ENCODE assay signal across 14 cellular contexts in genomic region chr12:46743471-46743870, GRCh38.
DNase-seq lines count a peak whose midpoint lies in the region; ATAC-seq and TF ChIP-seq lines count a peak whose summit lies in the region.
"Had no signal": no experiment of that assay in that cellular context is flagged by ENCODE, and none has a peak within 500 bp of the region (broad histone marks: within the 10 kb centered on the region; RNA-seq: fewer than 3 reads in every experiment).

No MANE protein-coding gene starts in this region.

- H3K4me3 ChIP-seq in AG10803 (ENCODE audit: low read length), result no peak overlapping the region
- no peak overlapping the region for H3K4me3 ChIP-seq in adipocyte (ENCODE audit: low read length)
- H3K4me3 ChIP-seq in breast epithelium, result no peak overlapping the region
- H3K4me3 ChIP-seq: BLaER1, GM23248 had no signal

- TF ChIP-seq CTCF in AG10803 (conservative IDR thresholded peaks at IDR 0.05; ENCODE audit: low read length) (no peak), breast epithelium (IDR thresholded peaks at IDR 0.05) (no peak)

- H3K27me3 ChIP-seq in adipocyte (replicated peaks; ENCODE audit: control insufficient read depth, insufficient read depth, low read length), result no peaks in the 10 kb centered on the region
- no peaks in the 10 kb centered on the region for H3K27me3 ChIP-seq in breast epithelium
- H3K27me3 ChIP-seq: BLaER1 had no signal

- ATAC-seq in HG02885 (IDR thresholded peaks at IDR 0.05; ENCODE audit: poor library complexity, unreplicated experiment), result no peak

- no peak overlapping the region for H3K9ac ChIP-seq in adipocyte (ENCODE audit: low read length)
- H3K9ac ChIP-seq: BLaER1, GM23248 had no signal

- H3K4me1 ChIP-seq in adipocyte (ENCODE audit: control insufficient read depth, insufficient read depth, low read length) (no peaks in the 10 kb centered on the region), breast epithelium (no peaks in the 10 kb centered on the region)
- H3K4me1 ChIP-seq: BLaER1, Caco-2 had no signal

- peaks cover 0 to 15% (median 12%) of the 10 kb centered on the region in 3 donors for H3K27me3 Mint-ChIP-seq in immature natural killer cell (ENCODE audit: low read depth in 3 of 3)

- H3K9me3 Mint-ChIP-seq in immature natural killer cell, result peaks cover 44 to 93% (median 76%) of the 10 kb centered on the region in 6 donors

- H3K36me3 Mint-ChIP-seq in immature natural killer cell, result peaks cover 1 to 9% (median 9%) of the 10 kb centered on the region in 3 donors

- no peak overlapping the region for H3K27ac ChIP-seq in breast epithelium
- H3K27ac ChIP-seq: BLaER1, GM23248 had no signal

- no peak for TF ChIP-seq POLR2A in breast epithelium (IDR thresholded peaks at IDR 0.05)

- intact Hi-C loops in breast epithelium (cut with DNase I; ENCODE audit: low total_unique reads), result no loop called here

- DNase-seq in AG10803 (ENCODE audit: low read depth) (peak; percentile 71), adipocyte (ENCODE audit: low read depth) (peak; percentile 36), fibroblast of peridontal ligament (ENCODE audit: extremely low read depth) (peak; percentile 82), immature natural killer cell (no peak), breast epithelium (ENCODE audit: low spot score in 2 of 2) (no peak), islet precursor cell (no peak)
- DNase-seq: Caco-2; CD8-positive, alpha-beta memory T cell; DND-41; GM23248; IMR-90; KBM-7 had no signal

- no peak overlapping the region for H3K4me3 Mint-ChIP-seq in immature natural killer cell
- H3K4me3 Mint-ChIP-seq: CD8-positive, alpha-beta memory T cell had no signal

- H3K9me3 ChIP-seq in adipocyte (ENCODE audit: control insufficient read depth, low read length) (no peaks in the 10 kb centered on the region), breast epithelium (peaks cover 4 to 5% of the 10 kb centered on the region in 2 donors)
- H3K9me3 ChIP-seq: BLaER1 had no signal

- H3K27ac Mint-ChIP-seq in immature natural killer cell, result no peak overlapping the region
- H3K27ac Mint-ChIP-seq: CD8-positive, alpha-beta memory T cell had no signal

- H3K36me3 ChIP-seq in adipocyte (ENCODE audit: control insufficient read depth, insufficient read depth, low read length, severe bottlenecking), result no peaks in the 10 kb centered on the region
- H3K36me3 ChIP-seq in breast epithelium, result no peaks in the 10 kb centered on the region
- H3K36me3 ChIP-seq: BLaER1 had no signal

- H3K4me1 Mint-ChIP-seq in immature natural killer cell, result no peaks in the 10 kb centered on the region
- H3K4me1 Mint-ChIP-seq: CD8-positive, alpha-beta memory T cell had no signal

Comparison
In these comparisons a context has a peak if more than half of its experiments do, and no peak if none do; other contexts are left out.
1. DNase-seq: peak in AG10803 (single experiment), adipocyte (single experiment) and fibroblast of peridontal ligament (single experiment); none in immature natural killer cell (0 of 3), breast epithelium (0 of 2) and islet precursor cell (single experiment).